ENCODE assay signal across 28 cellular contexts in the genomic region with DNA sequence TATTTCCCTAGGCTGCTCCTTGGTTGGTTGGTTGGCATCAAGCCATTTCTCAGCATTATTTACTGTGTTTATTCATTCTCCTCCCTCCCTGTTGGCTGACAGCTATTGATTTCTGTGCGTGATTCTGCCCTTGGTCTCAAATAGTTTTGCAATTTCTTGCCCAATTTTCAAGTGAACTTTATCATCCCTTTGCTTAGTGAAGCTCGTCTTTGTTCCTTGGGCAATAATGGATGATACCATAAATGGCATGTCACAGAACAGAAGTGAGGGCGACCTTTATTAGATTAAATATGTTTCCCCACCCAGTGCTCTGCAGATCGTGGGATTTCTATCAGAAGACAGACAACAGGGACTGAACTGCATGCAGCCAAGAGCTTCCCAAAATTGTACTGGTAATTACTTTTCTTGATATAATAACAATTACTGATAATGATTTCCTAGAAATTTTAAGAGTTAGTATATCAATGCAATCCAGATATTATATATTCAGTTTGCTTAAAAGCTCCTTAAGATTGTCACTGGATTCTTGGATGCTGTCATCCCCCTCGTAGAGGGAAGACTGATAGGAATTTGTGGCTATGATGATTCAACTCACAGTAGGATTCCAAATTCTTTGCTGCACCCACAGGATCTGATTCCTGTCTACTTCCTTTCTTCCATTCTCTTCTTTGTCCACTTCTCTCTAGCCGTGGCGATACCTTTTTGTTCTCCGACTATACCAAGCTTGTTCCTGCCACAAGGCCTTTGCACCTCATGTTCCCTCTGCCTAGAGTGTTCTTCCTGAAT.
DNase-seq lines count a peak whose midpoint lies in the region; TF ChIP-seq lines count a peak whose summit lies in the region.
"Had no signal": no experiment of that assay in that cellular context is flagged by ENCODE, and none has a peak within 500 bp of the region (broad histone marks: within the 10 kb centered on the region; RNA-seq: fewer than 3 reads in every experiment).

No MANE protein-coding gene starts in this region.

- H3K9ac ChIP-seq in Karpas-422 (ENCODE audit: low read length) (no peak overlapping the region), MM.1S (ENCODE audit: low read length) (no peak overlapping the region)

- H3K36me3 ChIP-seq in osteoblast (ENCODE audit: insufficient read depth, low read length), result no peaks in the 10 kb centered on the region
- no peaks in the 10 kb centered on the region for H3K36me3 ChIP-seq in Karpas-422 (ENCODE audit: insufficient read depth, low read length)
- no peaks in the 10 kb centered on the region for H3K36me3 ChIP-seq in MM.1S (replicated peaks; ENCODE audit: insufficient read depth, low read length)
- H3K36me3 ChIP-seq: cardiac muscle cell, heart right ventricle, Peyer's patch, prostate gland had no signal

- no peaks in the 10 kb centered on the region for H3K9me3 ChIP-seq in osteoblast (ENCODE audit: low read depth, low read length)
- no peaks in the 10 kb centered on the region for H3K9me3 ChIP-seq in Karpas-422 (ENCODE audit: low read length)
- no peaks in the 10 kb centered on the region for H3K9me3 ChIP-seq in MM.1S (replicated peaks; ENCODE audit: insufficient read depth, low read length)
- H3K9me3 ChIP-seq: heart right ventricle, Peyer's patch, prostate gland, testis had no signal

- H4K20me1 ChIP-seq in osteoblast (ENCODE audit: insufficient read depth, low read length) (no peaks in the 10 kb centered on the region), Karpas-422 (ENCODE audit: insufficient read depth, low read depth, low read length) (no peaks in the 10 kb centered on the region), MM.1S (ENCODE audit: insufficient read depth, low read length) (no peaks in the 10 kb centered on the region)

- H3K4me1 ChIP-seq in osteoblast (ENCODE audit: insufficient read depth, low read length) (peaks cover 5% of the 10 kb centered on the region), Karpas-422 (ENCODE audit: low read length) (no peaks in the 10 kb centered on the region), MM.1S (ENCODE audit: low read length) (no peaks in the 10 kb centered on the region)
- H3K4me1 ChIP-seq: heart right ventricle, Peyer's patch, prostate gland, testis had no signal

- no peak overlapping the region for H3K4me2 ChIP-seq in osteoblast (ENCODE audit: insufficient read depth, low read length)
- no peak overlapping the region for H3K4me2 ChIP-seq in Karpas-422 (ENCODE audit: low read depth, low read length, poor library complexity, severe bottlenecking)
- H3K4me2 ChIP-seq in MM.1S (ENCODE audit: low read depth, low read length), result no peak overlapping the region

- H3K4me3 ChIP-seq in osteoblast (ENCODE audit: insufficient read depth, low read length), result no peak overlapping the region
- H3K4me3 ChIP-seq in Karpas-422 (ENCODE audit: low read length), result no peak overlapping the region
- no peak overlapping the region for H3K4me3 ChIP-seq in MM.1S (ENCODE audit: low read length)
- H3K4me3 ChIP-seq: cardiac muscle cell, GM12878, heart right ventricle, Peyer's patch, prostate gland, skin epidermis, testis had no signal

- H3K27me3 ChIP-seq in osteoblast (ENCODE audit: insufficient read depth, low read length), result no peaks in the 10 kb centered on the region
- no peaks in the 10 kb centered on the region for H3K27me3 ChIP-seq in Karpas-422 (ENCODE audit: low read length)
- H3K27me3 ChIP-seq in MM.1S (replicated peaks; ENCODE audit: insufficient read depth, low read length), result no peaks in the 10 kb centered on the region
- H3K27me3 ChIP-seq: cardiac muscle cell, Peyer's patch, testis had no signal

- no peaks in the 10 kb centered on the region for H3K79me2 ChIP-seq in osteoblast (ENCODE audit: insufficient read depth, low read length)
- no peaks in the 10 kb centered on the region for H3K79me2 ChIP-seq in Karpas-422 (ENCODE audit: low read length)
- H3K79me2 ChIP-seq in MM.1S (ENCODE audit: low read length), result no peaks in the 10 kb centered on the region

- no peaks in the 10 kb centered on the region for H3F3A ChIP-seq in MM.1S (ENCODE audit: insufficient read depth, low read length)

- no peak overlapping the region for H2AFZ ChIP-seq in osteoblast (ENCODE audit: low read length)
- no peak overlapping the region for H2AFZ ChIP-seq in Karpas-422 (ENCODE audit: low read length)
- no peak overlapping the region for H2AFZ ChIP-seq in MM.1S (ENCODE audit: low read length)

- H3K9me2 ChIP-seq in Karpas-422 (replicated peaks; ENCODE audit: insufficient read depth, low read length), result no peaks in the 10 kb centered on the region
- no peaks in the 10 kb centered on the region for H3K9me2 ChIP-seq in MM.1S (replicated peaks; ENCODE audit: insufficient read depth, low read length)

- H3K27ac ChIP-seq in osteoblast (ENCODE audit: low read depth, low read length) (no peak overlapping the region), Karpas-422 (ENCODE audit: low read length) (no peak overlapping the region), MM.1S (ENCODE audit: low read length) (no peak overlapping the region)
- H3K27ac ChIP-seq: cardiac muscle cell, heart right ventricle, Peyer's patch, prostate gland, skin epidermis, testis had no signal

- DNase-seq in EH (ENCODE audit: low read depth) (peak; percentile 6), M059J (ENCODE audit: low read depth) (peak; percentile 79), fibroblast of gingiva (ENCODE audit: low read depth) (peak; percentile 42), osteoblast (ENCODE audit: insufficient read length, low spot score, missing footprints) (peak; percentile 65), HPDE6-E6E7 (ENCODE audit: extremely low spot score) (no peak), Karpas-422 (no peak), MM.1S (no peak)
- no peak for DNase-seq in stimulated activated CD4-positive, alpha-beta T cell treated with anti-CD3 and anti-CD28 coated beads, Interleukin-2, amount 100 ng/mL, for 48 hours
- DNase-seq: activated CD4-positive, alpha-beta T cell treated with anti-CD3 and anti-CD28 coated beads, Interleukin-2, amount 50 U/mL, for 48 hours; activated CD4-positive, CD25-positive, alpha-beta regulatory T cell; activated gamma-delta T cell treated with Interleukin-2 at 50 U/mL for 16 hours; activated T-cell treated with anti-CD3 and anti-CD28 coated beads for 4 hours; AML-193; CD8-positive, alpha-beta memory T cell; DMS153; GF-D8; heart right ventricle; left ventricle myocardium superior; NCI-H1436 treated with DMSO at 0.1 percent for 48 hours; NCI-H524; Peyer's patch; stimulated activated CD4-positive, alpha-beta T cell treated with anti-CD3 and anti-CD28 coated beads, Interleukin-2, amount 100 ng/mL, for 24 hours; T-helper 9 cell; testis had no signal

- TF ChIP-seq CTCF in osteoblast (IDR thresholded peaks at IDR 0.05; ENCODE audit: extremely low read depth, low read depth, low read length), result no peak
- no peak for TF ChIP-seq CTCF in MM.1S (IDR thresholded peaks at IDR 0.05; ENCODE audit: low read length)

Comparison
In these comparisons a context has a peak if more than half of its experiments do, and no peak if none do; other contexts are left out.
1. DNase-seq: peak in EH (single experiment), M059J (single experiment), fibroblast of gingiva (single experiment) and osteoblast (single experiment); none in HPDE6-E6E7 (single experiment), Karpas-422 (single experiment), MM.1S (single experiment) and stimulated activated CD4-positive, alpha-beta T cell treated with anti-CD3 and anti-CD28 coated beads, Interleukin-2, amount 100 ng/mL, for 48 hours (0 of 2).